In genomic region chr18:36408606-36409005, GRCh38 we compare ENCODE assay signal across 16 cellular contexts.
DNase-seq lines count a peak whose midpoint lies in the region; ATAC-seq lines count a peak whose summit lies in the region.
"Had no signal": no experiment of that assay in that cellular context is flagged by ENCODE, and none has a peak within 500 bp of the region (broad histone marks: within the 10 kb centered on the region; RNA-seq: fewer than 3 reads in every experiment).

No MANE protein-coding gene starts in this region.

- no peaks in the 10 kb centered on the region for H3K27me3 ChIP-seq in aorta (ENCODE audit: control insufficient read depth in 1 of 2, insufficient read depth in 2 of 2, low read length in 1 of 2)
- H3K27me3 ChIP-seq: BLaER1 had no signal

- H3K36me3 ChIP-seq in aorta (ENCODE audit: control insufficient read depth in 1 of 2, insufficient read depth in 2 of 2, low read length in 1 of 2): no peaks in the 10 kb centered on the region
- H3K36me3 ChIP-seq: BLaER1, HAP-1 had no signal

- H3K9me3 ChIP-seq in aorta (ENCODE audit: control insufficient read depth, low read length): no peaks in the 10 kb centered on the region
- H3K9me3 ChIP-seq: BLaER1, Caco-2, HAP-1 had no signal

- peaks cover 0 to 2% of the 10 kb centered on the region in 2 donors for H3K4me1 ChIP-seq in aorta (ENCODE audit: control insufficient read depth in 1 of 2, insufficient read depth in 2 of 2, low read length in 2 of 2)
- H3K4me1 ChIP-seq: Caco-2, HAP-1 had no signal

- intact Hi-C loops in aorta (cut with DNase I): no loop called here

- H3K27ac ChIP-seq in aorta (ENCODE audit: low read depth in 1 of 2, low read length in 2 of 2): no peak overlapping the region
- H3K27ac ChIP-seq: BLaER1 had no signal

- 92 to 94% methylated on average over 5 of the region's 5 CpGs for WGBS in aorta, 2 donors

- ATAC-seq in GM21515 (IDR thresholded peaks at IDR 0.05; ENCODE audit: unreplicated experiment) (no peak), aorta (ENCODE audit: low FRiP score) (no peak)

- H3K4me3 ChIP-seq in aorta (ENCODE audit: low read length in 2 of 2): no peak overlapping the region
- H3K4me3 ChIP-seq: BLaER1, HAP-1 had no signal

- DNase-seq in ELR (ENCODE audit: low read depth): peak; percentile 39
- peak; percentile 57 for DNase-seq in NCI-H446 treated with DMSO at 0.1 percent for 48 hours (lab: John Stamatoyannopoulos, UW)
- DNase-seq in RPMI7951 (ENCODE audit: low read depth): peak; percentile 38
- DNase-seq in kidney tubule cell (ENCODE audit: low spot score): peak; percentile 57
- no peak for DNase-seq in NCI-H1105 treated with DMSO at 0.1 percent for 48 hours (lab: John Stamatoyannopoulos, UW)
- DNase-seq in dedifferentiated amniotic fluid mesenchymal stem cell (ENCODE audit: extremely low spot score): no peak
- DNase-seq in aorta: no peak
- DNase-seq: 8988T; AML-193; Caco-2; CD8-positive, alpha-beta memory T cell; DMS79; GOT3 had no signal

Comparison
In these comparisons a context has a peak if more than half of its experiments do, and no peak if none do; other contexts are left out.
1. DNase-seq: peak in ELR (single experiment), NCI-H446 treated with DMSO at 0.1 percent for 48 hours (single experiment), RPMI7951 (single experiment) and kidney tubule cell (single experiment); none in NCI-H1105 treated with DMSO at 0.1 percent for 48 hours (single experiment), dedifferentiated amniotic fluid mesenchymal stem cell (single experiment) and aorta (0 of 2).